27 cellular contexts compared by ENCODE assay signal in genomic region chr7:36456548-36456947, GRCh38.
DNase-seq lines count a peak whose midpoint lies in the region; ATAC-seq, FAIRE-seq and TF ChIP-seq lines count a peak whose summit lies in the region.
"Had no signal": no experiment of that assay in that cellular context is flagged by ENCODE, and none has a peak within 500 bp of the region (broad histone marks: within the 10 kb centered on the region; RNA-seq: fewer than 3 reads in every experiment).

No MANE protein-coding gene starts in this region.

- no peak for TF ChIP-seq EP300 in upper lobe of left lung (IDR thresholded peaks at IDR 0.05)

- no peak for TF ChIP-seq CTCF in HCT116 (IDR thresholded peaks at IDR 0.05 in 2 of 3, conservative IDR thresholded peaks at IDR 0.05 in 1 of 3; ENCODE audit: borderline replicate concordance in 1 of 3, insufficient read depth in 1 of 3, low read depth in 2 of 3, low read length in 2 of 3)
- no peak for TF ChIP-seq CTCF in PC-3 (conservative IDR thresholded peaks at IDR 0.05; ENCODE audit: low read depth, low read length)
- TF ChIP-seq CTCF in choroid plexus epithelial cell (conservative IDR thresholded peaks at IDR 0.05; ENCODE audit: low read depth, low read length), result no peak
- TF ChIP-seq CTCF in D721Med (IDR thresholded peaks at IDR 0.05; ENCODE audit: insufficient read depth, missing control alignments), result no peak
- no peak for TF ChIP-seq CTCF in upper lobe of left lung (IDR thresholded peaks at IDR 0.05)

- H4K8ac ChIP-seq in mesenchymal stem cell (ENCODE audit: low read length), result no peak overlapping the region

- H3K36me3 ChIP-seq in HCT116 (ENCODE audit: control insufficient read depth in 1 of 2, insufficient read depth in 2 of 2, low read length in 2 of 2), result peaks cover 17 to 25% of the 10 kb centered on the region in 2 experiments
- H3K36me3 ChIP-seq in PC-3 (ENCODE audit: low read depth, low read length), result peaks cover 24% of the 10 kb centered on the region; the same call in 1 of the 2 replicates
- H3K36me3 ChIP-seq in mesenchymal stem cell (ENCODE audit: control insufficient read depth in 1 of 2, insufficient read depth in 2 of 2, low read depth in 1 of 2, low read length in 2 of 2), result peaks cover 0 to 8% of the 10 kb centered on the region in 2 experiments
- no peaks in the 10 kb centered on the region for H3K36me3 ChIP-seq in upper lobe of left lung

- no peak overlapping the region for H2BK12ac ChIP-seq in mesenchymal stem cell (ENCODE audit: low read length in 2 of 2)

- no peaks in the 10 kb centered on the region for H3K79me2 ChIP-seq in HCT116 (ENCODE audit: insufficient read depth, low read length)
- H3K79me2 ChIP-seq in PC-3 (ENCODE audit: low read length), result no peaks in the 10 kb centered on the region

- peaks cover 2% of the 10 kb centered on the region for H3K79me1 ChIP-seq in mesenchymal stem cell (replicated peaks; ENCODE audit: low read length, poor library complexity, severe bottlenecking)

- TF ChIP-seq POLR2A in HCT116 (IDR thresholded peaks at IDR 0.05; ENCODE audit: borderline replicate concordance, extremely low read depth, insufficient read depth, insufficient read length), result no peak
- TF ChIP-seq POLR2A in upper lobe of left lung (IDR thresholded peaks at IDR 0.05), result no peak

- H3K4me3 ChIP-seq in HCT116 (replicated peaks in 1 of 2; ENCODE audit: low read depth in 1 of 2, low read length in 2 of 2) (no peak overlapping the region), PC-3 (ENCODE audit: low read length) (no peak overlapping the region), choroid plexus epithelial cell (ENCODE audit: low read depth, low read length) (no peak overlapping the region), mesenchymal stem cell (ENCODE audit: insufficient read depth in 1 of 2, low read depth in 1 of 2, low read length in 2 of 2) (no peak overlapping the region), upper lobe of left lung (no peak overlapping the region)
- H3K4me3 ChIP-seq: BLaER1, GM12878, HAP-1, SJSA1 had no signal

- H2AK5ac ChIP-seq in mesenchymal stem cell (ENCODE audit: low read length, severe bottlenecking), result no peak overlapping the region

- no peak overlapping the region for H3K4me2 ChIP-seq in HCT116 (ENCODE audit: low read length)
- no peak overlapping the region for H3K4me2 ChIP-seq in PC-3 (ENCODE audit: low read length)
- no peak overlapping the region for H3K4me2 ChIP-seq in mesenchymal stem cell (ENCODE audit: low read length, poor library complexity, severe bottlenecking)
- H3K4me2 ChIP-seq: BLaER1 had no signal

- H4K20me1 ChIP-seq in HCT116 (ENCODE audit: insufficient read depth), result peaks cover 3% of the 10 kb centered on the region; the same call in 1 of the 2 replicates
- H4K20me1 ChIP-seq in PC-3 (ENCODE audit: low read length), result no peaks in the 10 kb centered on the region
- H4K20me1 ChIP-seq: BLaER1 had no signal

- H3K9me3 ChIP-seq in HCT116 (ENCODE audit: control insufficient read depth in 1 of 2, insufficient read depth in 1 of 2, low read depth in 1 of 2, low read length in 2 of 2) (no peaks in the 10 kb centered on the region), PC-3 (ENCODE audit: low read length) (no peaks in the 10 kb centered on the region), mesenchymal stem cell (ENCODE audit: control insufficient read depth, low read length) (no peaks in the 10 kb centered on the region), upper lobe of left lung (no peaks in the 10 kb centered on the region)
- H3K9me3 ChIP-seq: BLaER1, HAP-1 had no signal

- no peak overlapping the region for H2BK5ac ChIP-seq in mesenchymal stem cell (ENCODE audit: low read depth, low read length, poor library complexity, severe bottlenecking)

- FAIRE-seq in D721Med (lab: Jason Lieb, UNC), result no peak
- FAIRE-seq: A204.1, GM12878 had no signal

- H3K4me1 Mint-ChIP-seq in activated CD4-positive, alpha-beta T cell treated with anti-CD3 and anti-CD28 coated beads, Interleukin-2, amount 10 ng/mL, durations not matched to agents 7 days and 5 days, result no peaks in the 10 kb centered on the region

- H3K18ac ChIP-seq in mesenchymal stem cell (ENCODE audit: low read depth in 1 of 2, low read length in 2 of 2), result no peak overlapping the region

- no peak overlapping the region for H3K4me3 Mint-ChIP-seq in activated CD4-positive, alpha-beta T cell treated with anti-CD3 and anti-CD28 coated beads, Interleukin-2, amount 10 ng/mL, durations not matched to agents 7 days and 5 days
- H3K4me3 Mint-ChIP-seq: CD4-positive, alpha-beta T cell had no signal

- CTCF ChIA-PET in HCT116 (lab: Charles Lee), result no interaction called here
- CTCF ChIA-PET in PC-3 (lab: Charles Lee), result no interaction called here
- CTCF ChIA-PET in activated CD4-positive, alpha-beta T cell treated with anti-CD3 and anti-CD28 coated beads, Interleukin-2, amount 10 ng/mL, durations not matched to agents 7 days and 5 days (lab: Charles Lee), result no interaction called here

- POLR2A ChIA-PET in HCT116 (lab: Charles Lee) (no interaction called here), PC-3 (lab: Charles Lee; ENCODE audit: unreplicated experiment) (no interaction called here)
- POLR2A ChIA-PET in activated CD4-positive, alpha-beta T cell treated with anti-CD3 and anti-CD28 coated beads, Interleukin-2, amount 10 ng/mL, durations not matched to agents 7 days and 5 days (lab: Charles Lee), result no interaction called here

- intact Hi-C loops in HCT116 (cut with micrococcal nuclease) (no loop called here), PC-3 (cut with micrococcal nuclease) (no loop called here)

- WGBS in mesenchymal stem cell, result no CpG with 5 or more reads among the region's 2 CpGs
- 94 to 96% methylated on average over 2 of the region's 2 CpGs for WGBS in upper lobe of left lung, 2 donors

- H3K23ac ChIP-seq in mesenchymal stem cell (ENCODE audit: low read length in 2 of 2), result no peak overlapping the region

- H2BK15ac ChIP-seq in mesenchymal stem cell (ENCODE audit: low read depth, poor library complexity, severe bottlenecking), result no peak overlapping the region

- DNase-seq in HCT116 (ENCODE audit: low read depth, low spot score) (no peak), PC-3 (no peak), choroid plexus epithelial cell (ENCODE audit: low read depth) (peak; percentile 21), mesenchymal stem cell (peak; percentile 29), D721Med (ENCODE audit: insufficient read length, low spot score) (no peak), upper lobe of left lung (no peak)
- no peak for DNase-seq in activated CD4-positive, alpha-beta T cell treated with anti-CD3 and anti-CD28 coated beads, Interleukin-2, amount 10 ng/mL, durations not matched to agents 7 days and 5 days
- DNase-seq: CD4-positive, alpha-beta T cell; EL; GDM1; GOT3; Karpas-422; NCI-H1092 treated with DMSO at 0.1 percent for 48 hours; NCI-H1436; NCI-H187; NCI-H2081 treated with DMSO at 0.1 percent for 48 hours; NCI-H2171; NCI-H226; NCI-H510A treated with DMSO at 0.1 percent for 48 hours; NCI-H748 treated with DMSO at 0.1 percent for 48 hours; Right ventricle myocardium superior had no signal

- H3K9ac ChIP-seq in HCT116 (ENCODE audit: low read length) (no peak overlapping the region), PC-3 (ENCODE audit: low read length) (no peak overlapping the region), mesenchymal stem cell (ENCODE audit: low read length) (no peak overlapping the region)
- H3K9ac ChIP-seq: BLaER1 had no signal

- no peak for TF ChIP-seq RAD21 in HCT116 (IDR thresholded peaks at IDR 0.05; ENCODE audit: low read depth)

- no peaks in the 10 kb centered on the region for H3K27me3 Mint-ChIP-seq in activated CD4-positive, alpha-beta T cell treated with anti-CD3 and anti-CD28 coated beads, Interleukin-2, amount 10 ng/mL, durations not matched to agents 7 days and 5 days
- H3K27me3 Mint-ChIP-seq: CD4-positive, alpha-beta T cell had no signal

- H4K91ac ChIP-seq in mesenchymal stem cell (ENCODE audit: low read length), result no peak overlapping the region

- H3K9me2 ChIP-seq in HCT116 (ENCODE audit: insufficient read depth) (no peaks in the 10 kb centered on the region), PC-3 (replicated peaks; ENCODE audit: low read length) (no peaks in the 10 kb centered on the region)

- RAD21 ChIA-PET in HCT116 (lab: Charles Lee; ENCODE audit: low non-redundant PET in 1 of 2, low total read pairs in 2 of 2, uncharacterized antibody in 2 of 2, unreplicated experiment in 2 of 2), result no interaction called here

- no peak overlapping the region for H2BK120ac ChIP-seq in mesenchymal stem cell (ENCODE audit: low read depth, low read length)

- BruUV-seq in HCT116 (replicated peaks; lab: Mats Ljungman, UMichigan) (no TSS peak), PC-3 (replicated peaks; lab: Mats Ljungman, UMichigan) (TSS peak; percentile 13)

- ATAC-seq in HCT116 (no peak), PC-3 (no peak; the same call in 1 of the 2 replicates), upper lobe of left lung (ENCODE audit: low FRiP score in 2 of 2) (no peak), GM19452 (IDR thresholded peaks at IDR 0.05; ENCODE audit: unreplicated experiment) (no peak)
- ATAC-seq: GM12878 had no signal

- H3K27ac Mint-ChIP-seq in activated CD4-positive, alpha-beta T cell treated with anti-CD3 and anti-CD28 coated beads, Interleukin-2, amount 10 ng/mL, durations not matched to agents 7 days and 5 days, result no peak overlapping the region
- H3K27ac Mint-ChIP-seq: CD4-positive, alpha-beta T cell had no signal

- no peak overlapping the region for H2AFZ ChIP-seq in HCT116 (ENCODE audit: low read depth, low read length, poor library complexity, severe bottlenecking)
- H2AFZ ChIP-seq in PC-3 (ENCODE audit: low read length), result no peak overlapping the region
- H2AFZ ChIP-seq in mesenchymal stem cell (ENCODE audit: low read depth, low read length), result no peak overlapping the region

- H3K27me3 ChIP-seq in HCT116 (ENCODE audit: insufficient read depth, low read length), result no peaks in the 10 kb centered on the region
- no peaks in the 10 kb centered on the region for H3K27me3 ChIP-seq in PC-3 (ENCODE audit: low read length)
- H3K27me3 ChIP-seq in mesenchymal stem cell (ENCODE audit: control insufficient read depth in 1 of 2, insufficient read depth in 1 of 2, low read length in 2 of 2), result no peaks in the 10 kb centered on the region
- H3K27me3 ChIP-seq in upper lobe of left lung, result no peaks in the 10 kb centered on the region
- H3K27me3 ChIP-seq: BLaER1, SJSA1 had no signal

- H3K4ac ChIP-seq in mesenchymal stem cell (ENCODE audit: low read depth in 1 of 2, low read length in 2 of 2), result no peak overlapping the region

- peaks cover 3% of the 10 kb centered on the region for H3F3A ChIP-seq in PC-3 (ENCODE audit: low read length, unreplicated experiment)

- H3K4me1 ChIP-seq in HCT116 (ENCODE audit: control insufficient read depth in 1 of 2, insufficient read depth in 2 of 2, low read length in 2 of 2) (no peaks in the 10 kb centered on the region), PC-3 (ENCODE audit: insufficient read depth, low read length) (no peaks in the 10 kb centered on the region), mesenchymal stem cell (ENCODE audit: control insufficient read depth, insufficient read depth, low read depth, low read length) (no peaks in the 10 kb centered on the region), upper lobe of left lung (no peaks in the 10 kb centered on the region)
- H3K4me1 ChIP-seq: BLaER1, SJSA1 had no signal

- H3K36me3 Mint-ChIP-seq in activated CD4-positive, alpha-beta T cell treated with anti-CD3 and anti-CD28 coated beads, Interleukin-2, amount 10 ng/mL, durations not matched to agents 7 days and 5 days (ENCODE audit: low read depth), result peaks cover 22% of the 10 kb centered on the region

- H3K27ac ChIP-seq in HCT116 (ENCODE audit: low read depth, low read length) (no peak overlapping the region), PC-3 (ENCODE audit: low read length) (no peak overlapping the region), mesenchymal stem cell (ENCODE audit: low read length, poor library complexity, severe bottlenecking) (no peak overlapping the region), upper lobe of left lung (no peak overlapping the region)
- H3K27ac ChIP-seq: BLaER1, SJSA1 had no signal

- H3K9me3 Mint-ChIP-seq in activated CD4-positive, alpha-beta T cell treated with anti-CD3 and anti-CD28 coated beads, Interleukin-2, amount 10 ng/mL, durations not matched to agents 7 days and 5 days, result no peaks in the 10 kb centered on the region
- H3K9me3 Mint-ChIP-seq: CD4-positive, alpha-beta T cell had no signal

- H3K14ac ChIP-seq in mesenchymal stem cell (ENCODE audit: low read length in 2 of 2), result no peak overlapping the region

Comparison
In these comparisons a context has a peak if more than half of its experiments do, and no peak if none do; other contexts are left out.
1. DNase-seq: peak in choroid plexus epithelial cell (single experiment) and mesenchymal stem cell (single experiment); none in HCT116 (single experiment), PC-3 (single experiment), D721Med (single experiment), upper lobe of left lung (0 of 2) and activated CD4-positive, alpha-beta T cell treated with anti-CD3 and anti-CD28 coated beads, Interleukin-2, amount 10 ng/mL, durations not matched to agents 7 days and 5 days (single experiment).